14 cellular contexts compared by ENCODE assay signal in the genomic region with DNA sequence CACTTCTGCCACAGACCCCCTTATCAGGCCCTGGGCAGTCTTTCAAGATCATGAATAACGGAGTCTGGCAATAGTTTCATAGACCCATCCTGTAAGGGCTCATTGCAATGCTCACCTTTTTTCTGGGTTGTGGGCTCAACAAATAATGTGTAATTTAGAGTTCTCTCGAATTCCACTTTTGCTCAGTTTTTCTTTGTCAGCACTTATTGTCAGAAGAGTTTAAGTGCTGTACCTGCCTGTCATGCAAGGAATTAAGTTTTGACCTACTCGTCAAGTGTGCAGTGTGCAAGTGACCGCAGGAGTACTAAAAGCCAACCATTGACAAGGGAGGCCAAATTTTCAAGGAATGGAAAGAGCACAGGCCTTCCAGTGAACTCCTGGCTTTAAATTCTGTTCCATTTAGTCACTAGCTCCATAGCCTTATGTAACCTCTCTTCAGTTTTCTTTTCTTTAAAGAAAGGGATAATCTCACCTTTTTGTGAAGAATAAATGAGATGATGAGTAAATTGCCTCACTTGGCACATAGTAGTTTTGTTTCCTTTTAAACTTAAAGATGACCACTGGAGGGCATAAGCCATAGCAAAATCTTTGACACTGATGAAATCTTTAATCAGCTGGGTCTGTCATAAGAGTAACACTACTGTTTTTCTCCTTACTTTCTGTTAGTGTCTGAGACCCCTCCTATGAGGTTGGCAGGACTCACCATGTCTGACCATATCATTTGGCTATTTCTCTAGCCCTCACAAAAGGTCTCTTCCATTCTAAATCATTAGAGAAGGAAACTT.
"Had no signal": no experiment of that assay in that cellular context is flagged by ENCODE, and none has a peak within 500 bp of the region (broad histone marks: within the 10 kb centered on the region; RNA-seq: fewer than 3 reads in every experiment).

No MANE protein-coding gene starts in this region.

- H3K4me1 Mint-ChIP-seq: neural crest cell had no signal

- H3K27me3 ChIP-seq: cardiac muscle cell, colonic mucosa, sigmoid colon, tibial artery had no signal

- H3K9me3 Mint-ChIP-seq: memory B cell, neural crest cell had no signal

- H3K4me1 ChIP-seq: colonic mucosa, sigmoid colon, tibial artery had no signal

- H3K9me3 ChIP-seq: colonic mucosa, sigmoid colon, tibial artery had no signal

- DNase-seq: activated CD4-positive, alpha-beta T cell treated with anti-CD3 and anti-CD28 coated beads, Interleukin-2, amount 50 U/mL, for 4 hours; amniotic stem cell; colonic mucosa; erythroblast; sigmoid colon; stimulated activated naive CD4-positive, alpha-beta T cell; substantia nigra; T-helper 2 cell; tibial artery; WERI-Rb-1 had no signal

- H3K27me3 Mint-ChIP-seq: activated naive CD8-positive, alpha-beta T cell; memory B cell had no signal

- H3K4me3 ChIP-seq: cardiac muscle cell, colonic mucosa, sigmoid colon, tibial artery had no signal

- H3K36me3 ChIP-seq: colonic mucosa had no signal

- H3K4me3 Mint-ChIP-seq: activated naive CD8-positive, alpha-beta T cell; memory B cell; neural crest cell had no signal

- H3K27ac ChIP-seq: cardiac muscle cell, colonic mucosa, sigmoid colon, tibial artery, WERI-Rb-1 had no signal

- H3K27ac Mint-ChIP-seq: memory B cell had no signal
